1 cellular context compared by ENCODE assay signal in genomic region chr17:2624292-2624731, GRCh38.
TF ChIP-seq lines count a peak whose summit lies in the region.

No MANE protein-coding gene starts in this region.

TF ChIP-seq in H1, 55 proteins besides CTCF, POLR2A, EP300 and RAD21:
- TF ChIP-seq MAFK (IDR thresholded peaks at IDR 0.05; ENCODE audit: low read depth, low read length) (no peak), RBBP5 (IDR thresholded peaks at IDR 0.05; ENCODE audit: borderline replicate concordance, low read depth, low read length) (no peak), CHD2 (IDR thresholded peaks at IDR 0.05; ENCODE audit: low read length) (no peak), POLR2AphosphoS5 (IDR thresholded peaks at IDR 0.05; ENCODE audit: low read depth, low read length) (no peak), KDM4A (IDR thresholded peaks at IDR 0.05; ENCODE audit: low read depth, low read length, severe bottlenecking) (no peak), RFX5 (IDR thresholded peaks at IDR 0.05; ENCODE audit: borderline replicate concordance, low read depth, low read length) (no peak), PHF8 (conservative IDR thresholded peaks at IDR 0.05; ENCODE audit: low read depth, low read length) (no peak), KDM5A (IDR thresholded peaks at IDR 0.05; ENCODE audit: low read length) (no peak), GTF2F1 (IDR thresholded peaks at IDR 0.05; ENCODE audit: borderline replicate concordance, low read depth, low read length) (no peak), E2F6 (IDR thresholded peaks at IDR 0.05) (no peak), SP4 (IDR thresholded peaks at IDR 0.05; ENCODE audit: low read length) (no peak), EZH2 (IDR thresholded peaks at IDR 0.05; ENCODE audit: low read depth, low read length, severe bottlenecking) (no peak), CBX8 (IDR thresholded peaks at IDR 0.05; ENCODE audit: borderline replicate concordance, low read depth, low read length) (no peak), GABPA (IDR thresholded peaks at IDR 0.05; ENCODE audit: borderline replicate concordance, insufficient read depth, low read length) (no peak), EGR1 (IDR thresholded peaks at IDR 0.05; ENCODE audit: borderline replicate concordance, low read depth, low read length) (no peak), TAF7 (optimal IDR thresholded peaks at IDR 0.05; ENCODE audit: borderline replicate concordance, low read depth, low read length) (no peak), SUZ12 (IDR thresholded peaks at IDR 0.05; ENCODE audit: low read length) (no peak), TAF1 (IDR thresholded peaks at IDR 0.05; ENCODE audit: low read depth, low read length) (no peak)
